1 cellular context compared by ENCODE assay signal in the genomic region with DNA sequence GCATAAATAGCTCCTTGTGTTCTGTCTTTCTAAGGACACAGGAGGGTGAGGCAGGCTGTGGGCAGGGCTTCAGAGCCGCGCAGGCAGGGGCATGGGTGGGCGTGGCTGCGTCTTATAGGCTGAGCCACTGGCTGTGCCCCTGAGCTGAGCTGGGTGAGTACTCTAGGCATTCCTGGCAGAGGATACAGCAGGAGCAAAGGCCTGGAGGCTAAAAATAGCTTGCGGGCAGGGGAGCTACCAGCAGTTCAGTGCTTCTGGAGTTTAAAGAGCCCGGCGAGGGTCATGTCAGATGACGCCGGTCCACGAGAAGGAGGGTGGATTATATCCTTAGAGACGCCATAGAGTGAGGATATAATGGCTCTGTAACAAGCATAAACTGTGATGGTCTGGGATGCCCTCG.
TF ChIP-seq lines count a peak whose summit lies in the region.

No MANE protein-coding gene starts in this region.

TF ChIP-seq in GM23338, 12 proteins besides CTCF, POLR2A, EP300 and RAD21 (continued from another document):
- TF ChIP-seq, protein P1, sequence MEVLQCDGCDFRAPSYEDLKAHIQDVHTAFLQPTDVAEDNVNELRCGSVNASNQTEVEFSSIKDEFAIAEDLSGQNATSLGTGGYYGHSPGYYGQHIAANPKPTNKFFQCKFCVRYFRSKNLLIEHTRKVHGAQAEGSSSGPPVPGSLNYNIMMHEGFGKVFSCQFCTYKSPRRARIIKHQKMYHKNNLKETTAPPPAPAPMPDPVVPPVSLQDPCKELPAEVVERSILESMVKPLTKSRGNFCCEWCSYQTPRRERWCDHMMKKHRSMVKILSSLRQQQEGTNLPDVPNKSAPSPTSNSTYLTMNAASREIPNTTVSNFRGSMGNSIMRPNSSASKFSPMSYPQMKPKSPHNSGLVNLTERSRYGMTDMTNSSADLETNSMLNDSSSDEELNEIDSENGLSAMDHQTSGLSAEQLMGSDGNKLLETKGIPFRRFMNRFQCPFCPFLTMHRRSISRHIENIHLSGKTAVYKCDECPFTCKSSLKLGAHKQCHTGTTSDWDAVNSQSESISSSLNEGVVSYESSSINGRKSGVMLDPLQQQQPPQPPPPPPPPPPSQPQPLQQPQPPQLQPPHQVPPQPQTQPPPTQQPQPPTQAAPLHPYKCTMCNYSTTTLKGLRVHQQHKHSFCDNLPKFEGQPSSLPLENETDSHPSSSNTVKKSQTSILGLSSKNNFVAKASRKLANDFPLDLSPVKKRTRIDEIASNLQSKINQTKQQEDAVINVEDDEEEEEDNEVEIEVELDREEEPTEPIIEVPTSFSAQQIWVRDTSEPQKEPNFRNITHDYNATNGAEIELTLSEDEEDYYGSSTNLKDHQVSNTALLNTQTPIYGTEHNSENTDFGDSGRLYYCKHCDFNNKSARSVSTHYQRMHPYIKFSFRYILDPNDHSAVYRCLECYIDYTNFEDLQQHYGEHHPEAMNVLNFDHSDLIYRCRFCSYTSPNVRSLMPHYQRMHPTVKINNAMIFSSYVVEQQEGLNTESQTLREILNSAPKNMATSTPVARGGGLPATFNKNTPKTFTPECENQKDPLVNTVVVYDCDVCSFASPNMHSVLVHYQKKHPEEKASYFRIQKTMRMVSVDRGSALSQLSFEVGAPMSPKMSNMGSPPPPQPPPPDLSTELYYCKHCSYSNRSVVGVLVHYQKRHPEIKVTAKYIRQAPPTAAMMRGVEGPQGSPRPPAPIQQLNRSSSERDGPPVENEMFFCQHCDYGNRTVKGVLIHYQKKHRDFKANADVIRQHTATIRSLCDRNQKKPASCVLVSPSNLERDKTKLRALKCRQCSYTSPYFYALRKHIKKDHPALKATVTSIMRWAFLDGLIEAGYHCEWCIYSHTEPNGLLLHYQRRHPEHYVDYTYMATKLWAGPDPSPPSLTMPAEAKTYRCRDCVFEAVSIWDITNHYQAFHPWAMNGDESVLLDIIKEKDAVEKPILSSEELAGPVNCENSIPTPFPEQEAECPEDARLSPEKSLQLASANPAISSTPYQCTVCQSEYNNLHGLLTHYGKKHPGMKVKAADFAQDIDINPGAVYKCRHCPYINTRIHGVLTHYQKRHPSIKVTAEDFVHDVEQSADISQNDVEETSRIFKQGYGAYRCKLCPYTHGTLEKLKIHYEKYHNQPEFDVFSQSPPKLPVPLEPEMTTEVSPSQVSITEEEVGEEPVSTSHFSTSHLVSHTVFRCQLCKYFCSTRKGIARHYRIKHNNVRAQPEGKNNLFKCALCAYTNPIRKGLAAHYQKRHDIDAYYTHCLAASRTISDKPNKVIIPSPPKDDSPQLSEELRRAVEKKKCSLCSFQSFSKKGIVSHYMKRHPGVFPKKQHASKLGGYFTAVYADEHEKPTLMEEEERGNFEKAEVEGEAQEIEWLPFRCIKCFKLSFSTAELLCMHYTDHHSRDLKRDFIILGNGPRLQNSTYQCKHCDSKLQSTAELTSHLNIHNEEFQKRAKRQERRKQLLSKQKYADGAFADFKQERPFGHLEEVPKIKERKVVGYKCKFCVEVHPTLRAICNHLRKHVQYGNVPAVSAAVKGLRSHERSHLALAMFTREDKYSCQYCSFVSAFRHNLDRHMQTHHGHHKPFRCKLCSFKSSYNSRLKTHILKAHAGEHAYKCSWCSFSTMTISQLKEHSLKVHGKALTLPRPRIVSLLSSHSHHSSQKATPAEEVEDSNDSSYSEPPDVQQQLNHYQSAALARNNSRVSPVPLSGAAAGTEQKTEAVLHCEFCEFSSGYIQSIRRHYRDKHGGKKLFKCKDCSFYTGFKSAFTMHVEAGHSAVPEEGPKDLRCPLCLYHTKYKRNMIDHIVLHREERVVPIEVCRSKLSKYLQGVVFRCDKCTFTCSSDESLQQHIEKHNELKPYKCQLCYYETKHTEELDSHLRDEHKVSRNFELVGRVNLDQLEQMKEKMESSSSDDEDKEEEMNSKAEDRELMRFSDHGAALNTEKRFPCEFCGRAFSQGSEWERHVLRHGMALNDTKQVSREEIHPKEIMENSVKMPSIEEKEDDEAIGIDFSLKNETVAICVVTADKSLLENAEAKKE (CRISPR knock-in tag; IDR thresholded peaks at IDR 0.05), result no peak
